Comparison of ENCODE assay signal across 25 cellular contexts in the genomic region with DNA sequence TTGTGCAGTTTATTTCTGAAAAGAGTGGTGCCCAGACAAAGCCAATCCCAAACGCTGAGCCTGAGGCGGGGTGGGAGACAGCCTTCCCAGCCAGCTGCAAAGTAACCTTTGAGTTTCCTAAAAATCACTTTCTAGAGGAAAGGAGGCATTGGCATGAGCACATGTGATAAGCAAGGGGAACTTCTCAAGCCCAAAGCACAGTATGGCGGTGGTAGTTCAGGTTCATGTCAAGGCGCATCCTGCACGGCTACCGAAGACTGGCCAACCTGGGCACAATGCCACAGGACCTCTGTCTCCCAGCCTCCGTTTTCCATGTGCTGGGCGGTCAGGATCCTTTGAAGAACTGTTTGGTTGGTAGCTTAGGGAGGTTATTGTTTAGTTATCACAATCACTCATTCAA.
"Had no signal": no experiment of that assay in that cellular context is flagged by ENCODE, and none has a peak within 500 bp of the region (broad histone marks: within the 10 kb centered on the region; RNA-seq: fewer than 3 reads in every experiment).

No MANE protein-coding gene starts in this region.

- FAIRE-seq: frontal cortex had no signal

- H3K9me3 ChIP-seq: adrenal gland, body of pancreas, colonic mucosa had no signal

- ATAC-seq: activated CD4-positive, alpha-beta T cell treated with anti-CD3 and anti-CD28 coated beads for 36 hours; activated CD8-positive, alpha-beta memory T cell treated with anti-CD3 and anti-CD28 coated beads, Interleukin-2, amount 10 ng/mL, durations not matched to agents 7 days and 5 days; activated CD8-positive, alpha-beta T cell treated with anti-CD3 and anti-CD28 coated beads, Interleukin-2, amount 10 ng/mL, durations not matched to agents 7 days and 5 days; body of pancreas; esophagus mucosa had no signal

- H3K4me1 ChIP-seq: adrenal gland, body of pancreas, colonic mucosa had no signal

- H3K36me3 ChIP-seq: adrenal gland, colonic mucosa had no signal

- H3K27me3 ChIP-seq: adrenal gland, body of pancreas, colonic mucosa had no signal

- H3K4me3 ChIP-seq: adrenal gland, body of pancreas, colonic mucosa had no signal

- H3K27ac ChIP-seq: adrenal gland, body of pancreas, colonic mucosa had no signal

- DNase-seq: activated CD4-positive, alpha-beta memory T cell treated with anti-CD3 and anti-CD28 coated beads for 36 hours; activated CD4-positive, alpha-beta T cell treated with anti-CD3 and anti-CD28 coated beads for 36 hours; activated CD4-positive, alpha-beta T cell treated with anti-CD3 and anti-CD28 coated beads, Interleukin-2, amount 10 ng/mL, durations not matched to agents 24 days and 14 days; activated CD4-positive, CD25-positive, alpha-beta regulatory T cell; activated CD4-positive, CD25-positive, alpha-beta regulatory T cell treated with anti-CD3 and anti-CD28 coated beads, Interleukin-2, amount 50 U/mL, for 72 hours; activated CD8-positive, alpha-beta memory T cell treated with anti-CD3 and anti-CD28 coated beads, Interleukin-2, amount 10 ng/mL, durations not matched to agents 7 days and 5 days; activated CD8-positive, alpha-beta memory T cell treated with anti-CD3 and anti-CD28 coated beads, Interleukin-2, amount 50 U/mL, for 4 hours; activated CD8-positive, alpha-beta T cell treated with anti-CD3 and anti-CD28 coated beads, Interleukin-2, amount 10 ng/mL, durations not matched to agents 7 days and 5 days; activated effector memory CD4-positive, alpha-beta T cell treated with anti-CD3 and anti-CD28 coated beads, Interleukin-2, amount 50 U/mL, for 16 hours; activated naive CD4-positive, alpha-beta T cell treated with anti-CD3 and anti-CD28 coated beads for 36 hours; activated naive CD8-positive, alpha-beta T cell treated with anti-CD3 and anti-CD28 coated beads for 36 hours; activated naive CD8-positive, alpha-beta T cell treated with anti-CD3 and anti-CD28 coated beads, Interleukin-2, amount 50 U/mL, for 24 hours; activated T-cell treated with anti-CD3 and anti-CD28 coated beads, Interleukin-2, amount 50 U/mL, for 1 hour; activated T-cell treated with anti-CD3 and anti-CD28 coated beads, Interleukin-2, amount 50 U/mL, for 48 hours; amygdala; body of pancreas; central memory CD4-positive, alpha-beta T cell; cerebellar nuclear complex; colonic mucosa; effector CD8-positive, alpha-beta T cell; foreskin fibroblast; T-helper 2 cell had no signal
